In the genomic region with DNA sequence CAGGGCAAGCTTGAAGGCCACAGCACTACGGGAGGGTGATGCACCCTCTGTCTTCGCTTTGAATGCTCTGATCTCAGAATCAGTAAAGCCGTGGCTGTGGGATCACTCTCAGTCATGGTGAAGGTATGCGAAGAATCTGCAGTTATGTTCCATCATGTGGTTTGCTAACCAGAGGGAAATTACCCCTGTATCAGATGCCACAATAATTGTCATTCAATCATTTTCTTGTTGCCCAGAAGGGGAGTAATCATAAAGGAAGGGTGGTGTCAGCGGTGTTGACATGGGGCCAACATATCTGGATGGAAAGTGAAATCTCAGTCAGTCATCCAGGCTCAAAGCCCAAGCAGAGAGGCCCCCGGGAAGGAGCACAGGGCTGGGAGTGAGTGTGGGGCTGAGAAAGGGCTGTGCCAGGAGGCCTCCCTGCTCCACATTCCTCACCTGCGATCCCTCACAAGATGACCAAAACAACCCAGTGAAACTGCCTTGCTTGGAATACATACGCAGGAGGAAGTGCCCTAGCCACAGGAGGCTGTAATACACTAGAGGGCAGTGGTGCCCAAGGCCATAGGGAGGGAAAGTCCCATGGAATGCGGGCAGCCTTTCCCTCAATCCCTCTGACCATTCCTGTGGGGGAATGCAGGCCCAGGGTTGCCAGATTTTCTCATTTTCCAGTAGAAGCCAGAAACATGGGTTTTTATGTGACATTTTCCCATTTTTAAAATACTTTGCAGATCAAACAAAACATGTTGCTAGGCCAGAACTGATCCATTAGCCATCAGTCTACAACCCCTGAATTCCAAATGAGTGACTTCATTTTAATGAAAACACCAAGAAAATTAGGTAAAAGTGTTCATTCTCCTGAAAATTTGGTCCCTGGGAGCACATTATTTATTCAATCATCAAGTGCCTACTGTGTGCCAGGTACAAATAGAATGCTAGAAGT, we compare ENCODE assay signal across 1 cellular context.
TF ChIP-seq lines count a peak whose summit lies in the region.

No MANE protein-coding gene starts in this region.

TF ChIP-seq in HepG2, 621 proteins besides CTCF, POLR2A, EP300 and RAD21 (continued from another document):
- TF ChIP-seq ASH2L (IDR thresholded peaks at IDR 0.05; ENCODE audit: insufficient read length, low read depth, low read length) = no peak
- TF ChIP-seq, protein P1, sequence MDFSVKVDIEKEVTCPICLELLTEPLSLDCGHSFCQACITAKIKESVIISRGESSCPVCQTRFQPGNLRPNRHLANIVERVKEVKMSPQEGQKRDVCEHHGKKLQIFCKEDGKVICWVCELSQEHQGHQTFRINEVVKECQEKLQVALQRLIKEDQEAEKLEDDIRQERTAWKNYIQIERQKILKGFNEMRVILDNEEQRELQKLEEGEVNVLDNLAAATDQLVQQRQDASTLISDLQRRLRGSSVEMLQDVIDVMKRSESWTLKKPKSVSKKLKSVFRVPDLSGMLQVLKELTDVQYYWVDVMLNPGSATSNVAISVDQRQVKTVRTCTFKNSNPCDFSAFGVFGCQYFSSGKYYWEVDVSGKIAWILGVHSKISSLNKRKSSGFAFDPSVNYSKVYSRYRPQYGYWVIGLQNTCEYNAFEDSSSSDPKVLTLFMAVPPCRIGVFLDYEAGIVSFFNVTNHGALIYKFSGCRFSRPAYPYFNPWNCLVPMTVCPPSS (IDR thresholded peaks at IDR 0.05) = no peak
- TF ChIP-seq, protein P2, sequence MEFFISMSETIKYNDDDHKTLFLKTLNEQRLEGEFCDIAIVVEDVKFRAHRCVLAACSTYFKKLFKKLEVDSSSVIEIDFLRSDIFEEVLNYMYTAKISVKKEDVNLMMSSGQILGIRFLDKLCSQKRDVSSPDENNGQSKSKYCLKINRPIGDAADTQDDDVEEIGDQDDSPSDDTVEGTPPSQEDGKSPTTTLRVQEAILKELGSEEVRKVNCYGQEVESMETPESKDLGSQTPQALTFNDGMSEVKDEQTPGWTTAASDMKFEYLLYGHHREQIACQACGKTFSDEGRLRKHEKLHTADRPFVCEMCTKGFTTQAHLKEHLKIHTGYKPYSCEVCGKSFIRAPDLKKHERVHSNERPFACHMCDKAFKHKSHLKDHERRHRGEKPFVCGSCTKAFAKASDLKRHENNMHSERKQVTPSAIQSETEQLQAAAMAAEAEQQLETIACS (CRISPR knock-in tag; IDR thresholded peaks at IDR 0.05) = no peak
- TF ChIP-seq, protein P3, sequence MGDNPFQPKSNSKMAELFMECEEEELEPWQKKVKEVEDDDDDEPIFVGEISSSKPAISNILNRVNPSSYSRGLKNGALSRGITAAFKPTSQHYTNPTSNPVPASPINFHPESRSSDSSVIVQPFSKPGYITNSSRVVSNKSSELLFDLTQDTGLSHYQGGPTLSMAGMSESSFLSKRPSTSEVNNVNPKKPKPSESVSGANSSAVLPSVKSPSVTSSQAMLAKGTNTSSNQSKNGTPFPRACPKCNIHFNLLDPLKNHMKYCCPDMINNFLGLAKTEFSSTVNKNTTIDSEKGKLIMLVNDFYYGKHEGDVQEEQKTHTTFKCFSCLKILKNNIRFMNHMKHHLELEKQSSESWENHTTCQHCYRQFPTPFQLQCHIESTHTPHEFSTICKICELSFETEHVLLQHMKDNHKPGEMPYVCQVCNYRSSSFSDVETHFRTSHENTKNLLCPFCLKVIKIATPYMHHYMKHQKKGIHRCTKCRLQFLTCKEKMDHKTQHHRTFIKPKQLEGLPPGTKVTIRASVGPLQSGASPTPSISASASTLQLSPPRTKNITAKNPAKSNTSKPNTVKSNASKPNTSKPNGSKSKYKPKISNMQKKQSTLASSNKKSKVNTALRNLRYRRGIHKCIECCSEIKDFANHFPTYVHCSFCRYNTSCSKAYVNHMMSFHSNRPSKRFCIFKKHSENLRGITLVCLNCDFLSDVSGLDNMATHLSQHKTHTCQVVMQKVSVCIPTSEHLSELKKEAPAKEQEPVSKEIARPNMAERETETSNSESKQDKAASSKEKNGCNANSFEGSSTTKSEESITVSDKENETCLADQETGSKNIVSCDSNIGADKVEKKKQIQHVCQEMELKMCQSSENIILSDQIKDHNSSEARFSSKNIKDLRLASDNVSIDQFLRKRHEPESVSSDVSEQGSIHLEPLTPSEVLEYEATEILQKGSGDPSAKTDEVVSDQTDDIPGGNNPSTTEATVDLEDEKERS (CRISPR knock-in tag; IDR thresholded peaks at IDR 0.05) = no peak
- no peak for TF ChIP-seq HIVEP1 (CRISPR knock-in tag; IDR thresholded peaks at IDR 0.05)
- TF ChIP-seq MZF1 (CRISPR knock-in tag; IDR thresholded peaks at IDR 0.05; ENCODE audit: borderline replicate concordance) = no peak
- TF ChIP-seq, protein P4, sequence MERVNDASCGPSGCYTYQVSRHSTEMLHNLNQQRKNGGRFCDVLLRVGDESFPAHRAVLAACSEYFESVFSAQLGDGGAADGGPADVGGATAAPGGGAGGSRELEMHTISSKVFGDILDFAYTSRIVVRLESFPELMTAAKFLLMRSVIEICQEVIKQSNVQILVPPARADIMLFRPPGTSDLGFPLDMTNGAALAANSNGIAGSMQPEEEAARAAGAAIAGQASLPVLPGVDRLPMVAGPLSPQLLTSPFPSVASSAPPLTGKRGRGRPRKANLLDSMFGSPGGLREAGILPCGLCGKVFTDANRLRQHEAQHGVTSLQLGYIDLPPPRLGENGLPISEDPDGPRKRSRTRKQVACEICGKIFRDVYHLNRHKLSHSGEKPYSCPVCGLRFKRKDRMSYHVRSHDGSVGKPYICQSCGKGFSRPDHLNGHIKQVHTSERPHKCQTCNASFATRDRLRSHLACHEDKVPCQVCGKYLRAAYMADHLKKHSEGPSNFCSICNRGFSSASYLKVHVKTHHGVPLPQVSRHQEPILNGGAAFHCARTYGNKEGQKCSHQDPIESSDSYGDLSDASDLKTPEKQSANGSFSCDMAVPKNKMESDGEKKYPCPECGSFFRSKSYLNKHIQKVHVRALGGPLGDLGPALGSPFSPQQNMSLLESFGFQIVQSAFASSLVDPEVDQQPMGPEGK (CRISPR knock-in tag; IDR thresholded peaks at IDR 0.05) = no peak
- 0 out of 2 replicates have a peak, but pooled peaks have one; percentile 20 for TF ChIP-seq ZNF331 (CRISPR knock-in tag; IDR thresholded peaks at IDR 0.05)
- TF ChIP-seq, protein P5, sequence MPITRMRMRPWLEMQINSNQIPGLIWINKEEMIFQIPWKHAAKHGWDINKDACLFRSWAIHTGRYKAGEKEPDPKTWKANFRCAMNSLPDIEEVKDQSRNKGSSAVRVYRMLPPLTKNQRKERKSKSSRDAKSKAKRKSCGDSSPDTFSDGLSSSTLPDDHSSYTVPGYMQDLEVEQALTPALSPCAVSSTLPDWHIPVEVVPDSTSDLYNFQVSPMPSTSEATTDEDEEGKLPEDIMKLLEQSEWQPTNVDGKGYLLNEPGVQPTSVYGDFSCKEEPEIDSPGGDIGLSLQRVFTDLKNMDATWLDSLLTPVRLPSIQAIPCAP (CRISPR knock-in tag; IDR thresholded peaks at IDR 0.05; ENCODE audit: low read depth) = no peak
TF ChIP-seq in HepG2: peak in this region for 13.
